18 cellular contexts compared by ENCODE assay signal in the genomic region with DNA sequence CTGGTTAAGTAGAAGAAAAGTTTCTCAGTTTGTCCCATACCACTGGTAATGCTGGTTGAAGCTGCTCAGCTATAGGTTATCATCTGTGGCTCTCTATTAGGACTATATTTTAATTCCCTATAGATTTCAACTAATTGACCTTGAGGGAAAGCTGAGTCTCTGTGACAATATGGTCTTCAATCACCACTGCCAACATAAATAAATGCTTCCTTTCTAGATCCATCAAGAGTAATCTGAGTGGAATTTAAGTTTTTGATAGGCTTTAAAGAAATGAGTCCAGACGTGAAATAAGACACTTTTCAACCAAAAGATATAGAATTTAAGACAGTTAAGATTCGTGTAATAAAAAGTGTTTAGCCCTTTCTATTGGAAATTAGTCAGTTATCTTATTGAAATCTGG.
DNase-seq lines count a peak whose midpoint lies in the region; ATAC-seq, FAIRE-seq and TF ChIP-seq lines count a peak whose summit lies in the region.
"Had no signal": no experiment of that assay in that cellular context is flagged by ENCODE, and none has a peak within 500 bp of the region (broad histone marks: within the 10 kb centered on the region; RNA-seq: fewer than 3 reads in every experiment).

No MANE protein-coding gene starts in this region.

- H2AFZ ChIP-seq in astrocyte (ENCODE audit: low read depth, low read length): no peak overlapping the region

- H3K9me3 Mint-ChIP-seq in astrocyte (ENCODE audit: unreplicated experiment): no peaks in the 10 kb centered on the region
- H3K9me3 Mint-ChIP-seq in activated CD4-positive, alpha-beta memory T cell treated with anti-CD3 and anti-CD28 coated beads for 36 hours: peaks cover 6% of the 10 kb centered on the region
- H3K9me3 Mint-ChIP-seq: H9 had no signal

- CTCF ChIA-PET in activated CD4-positive, alpha-beta memory T cell treated with anti-CD3 and anti-CD28 coated beads for 36 hours (lab: Charles Lee): no interaction called here

- POLR2A ChIA-PET in activated CD4-positive, alpha-beta memory T cell treated with anti-CD3 and anti-CD28 coated beads for 36 hours (lab: Charles Lee): no interaction called here

- no peak overlapping the region for H3K9ac ChIP-seq in astrocyte (ENCODE audit: low read length)
- H3K9ac ChIP-seq: BLaER1 had no signal

- H3K9me3 ChIP-seq in astrocyte (ENCODE audit: insufficient read depth, low read depth, low read length): no peaks in the 10 kb centered on the region
- no peaks in the 10 kb centered on the region for H3K9me3 ChIP-seq in testis
- H3K9me3 ChIP-seq: A549, BLaER1 had no signal

- H3K27me3 Mint-ChIP-seq in astrocyte (ENCODE audit: low read depth, unreplicated experiment): no peaks in the 10 kb centered on the region
- H3K27me3 Mint-ChIP-seq in activated CD4-positive, alpha-beta memory T cell treated with anti-CD3 and anti-CD28 coated beads for 36 hours: no peaks in the 10 kb centered on the region
- H3K27me3 Mint-ChIP-seq: CD4-positive, alpha-beta memory T cell had no signal

- no peak for TF ChIP-seq POLR2A in testis (IDR thresholded peaks at IDR 0.05)

- TF ChIP-seq CTCF in astrocyte (IDR thresholded peaks at IDR 0.05; ENCODE audit: insufficient read depth, low read depth, low read length) (no peak), fibroblast of mammary gland (conservative IDR thresholded peaks at IDR 0.05; ENCODE audit: control insufficient read depth, insufficient read depth, low read depth, low read length) (no peak), testis (IDR thresholded peaks at IDR 0.05) (no peak)

- H3K36me3 ChIP-seq in astrocyte (ENCODE audit: insufficient read depth, low read length): no peaks in the 10 kb centered on the region
- H3K36me3 ChIP-seq in testis (ENCODE audit: low read depth, missing control alignments): no peaks in the 10 kb centered on the region
- H3K36me3 ChIP-seq: BLaER1 had no signal

- no peaks in the 10 kb centered on the region for H3K36me3 Mint-ChIP-seq in astrocyte (ENCODE audit: low read depth, unreplicated experiment)
- no peaks in the 10 kb centered on the region for H3K36me3 Mint-ChIP-seq in activated CD4-positive, alpha-beta memory T cell treated with anti-CD3 and anti-CD28 coated beads for 36 hours
- H3K36me3 Mint-ChIP-seq: CD14-positive monocyte; CD4-positive, alpha-beta memory T cell had no signal

- peak overlapping the region; percentile 42 for H3K4me2 ChIP-seq in astrocyte (ENCODE audit: low read length)
- H3K4me2 ChIP-seq: A549, BLaER1 had no signal

- H4K20me1 ChIP-seq in astrocyte (ENCODE audit: insufficient read depth, low read length): no peaks in the 10 kb centered on the region
- H4K20me1 ChIP-seq: BLaER1 had no signal

- H3K79me2 ChIP-seq in astrocyte (ENCODE audit: insufficient read depth, low read length): no peaks in the 10 kb centered on the region

- peaks cover 12% of the 10 kb centered on the region for H3K4me1 ChIP-seq in astrocyte (ENCODE audit: insufficient read depth, low read length)
- no peaks in the 10 kb centered on the region for H3K4me1 ChIP-seq in testis
- H3K4me1 ChIP-seq: A549, BLaER1 had no signal

- no peak overlapping the region for H3K27ac Mint-ChIP-seq in astrocyte (ENCODE audit: unreplicated experiment)
- no peak overlapping the region for H3K27ac Mint-ChIP-seq in activated CD4-positive, alpha-beta memory T cell treated with anti-CD3 and anti-CD28 coated beads for 36 hours
- H3K27ac Mint-ChIP-seq: CD14-positive monocyte, H9 had no signal

- ATAC-seq in HG03520 (IDR thresholded peaks at IDR 0.05; ENCODE audit: unreplicated experiment) (no peak), GM19324 (IDR thresholded peaks at IDR 0.05; ENCODE audit: low FRiP score, unreplicated experiment) (no peak)
- ATAC-seq: A549 had no signal

- no peak overlapping the region for H3K4me3 ChIP-seq in astrocyte (ENCODE audit: insufficient read depth, low read depth, low read length)
- H3K4me3 ChIP-seq in fibroblast of mammary gland (ENCODE audit: control insufficient read depth, low read depth, low read length): no peak overlapping the region
- no peak overlapping the region for H3K4me3 ChIP-seq in testis
- H3K4me3 ChIP-seq: A549, BLaER1 had no signal

- no peak overlapping the region for H3K4me3 Mint-ChIP-seq in astrocyte (ENCODE audit: unreplicated experiment)
- H3K4me3 Mint-ChIP-seq in activated CD4-positive, alpha-beta memory T cell treated with anti-CD3 and anti-CD28 coated beads for 36 hours: no peak overlapping the region
- H3K4me3 Mint-ChIP-seq: CD14-positive monocyte; CD4-positive, alpha-beta memory T cell; H9 had no signal

- DNase-seq in DMS 273 treated with DMSO at 0.1 percent for 48 hours (lab: John Stamatoyannopoulos, UW) (peak; percentile 2), DMS 273 (lab: John Stamatoyannopoulos, UW; ENCODE audit: unreplicated experiment) (no peak), astrocyte (ENCODE audit: low read depth) (peak; percentile 21), fibroblast of mammary gland (ENCODE audit: low read depth) (peak; percentile 35), testis (no peak)
- no peak for DNase-seq in activated CD4-positive, alpha-beta memory T cell treated with anti-CD3 and anti-CD28 coated beads for 36 hours
- DNase-seq: CD4-positive, alpha-beta memory T cell; DMS53; DND-41; GDM1; H9 had no signal

- H3K4me1 Mint-ChIP-seq in astrocyte (ENCODE audit: low read depth, unreplicated experiment): no peaks in the 10 kb centered on the region
- H3K4me1 Mint-ChIP-seq in activated CD4-positive, alpha-beta memory T cell treated with anti-CD3 and anti-CD28 coated beads for 36 hours (ENCODE audit: low read depth): no peaks in the 10 kb centered on the region
- H3K4me1 Mint-ChIP-seq: CD14-positive monocyte; CD4-positive, alpha-beta memory T cell; H9 had no signal

- intact Hi-C loops in testis (cut with DNase I; ENCODE audit: low total_unique reads): no loop called here
- intact Hi-C loops in activated CD4-positive, alpha-beta memory T cell treated with anti-CD3 and anti-CD28 coated beads for 36 hours (cut with micrococcal nuclease): no loop called here

- no peak for FAIRE-seq in astrocyte (lab: Jason Lieb, UNC)
- FAIRE-seq: A549, H1 had no signal

- WGBS in testis, 2 donors: 50 to 59% methylated on average over 2 of the region's 2 CpGs

- H3K27me3 ChIP-seq in astrocyte (ENCODE audit: insufficient read depth, low read length) (no peaks in the 10 kb centered on the region), testis (no peaks in the 10 kb centered on the region)
- H3K27me3 ChIP-seq: BLaER1 had no signal

- H3K27ac ChIP-seq in astrocyte (ENCODE audit: low read depth, low read length) (no peak overlapping the region), testis (no peak overlapping the region)
- H3K27ac ChIP-seq: 22Rv1, A549, BLaER1 had no signal

Comparison
In these comparisons a context has a peak if more than half of its experiments do, and no peak if none do; other contexts are left out.
1. DNase-seq: peak in DMS 273 treated with DMSO at 0.1 percent for 48 hours (single experiment), astrocyte (single experiment) and fibroblast of mammary gland (single experiment); none in DMS 273 (single experiment), testis (single experiment) and activated CD4-positive, alpha-beta memory T cell treated with anti-CD3 and anti-CD28 coated beads for 36 hours (single experiment).